In genomic region chr9:98263482-98264357, GRCh38 we compare ENCODE assay signal across 8 cellular contexts. TPM values are rescaled to one million over a fixed set of nuclear protein-coding genes. Genes with fewer than 3 reads are reported as not detected.
A peak's percentile ranks its signal among the peaks of the same experiment; 100 is the strongest.
DNase-seq lines count a peak whose midpoint lies in the region; ATAC-seq lines count a peak whose summit lies in the region.

No MANE protein-coding gene starts in this region.

- DNase-seq in SHP77 (lab: John Stamatoyannopoulos, UW) (peak; percentile 56 to 67), SHP77 treated with DMSO at 0.1 percent for 48 hours (lab: John Stamatoyannopoulos, UW) (no peak), NCI-H345 treated with DMSO at 0.1 percent for 48 hours (lab: John Stamatoyannopoulos, UW; ENCODE audit: unreplicated experiment) (peak; percentile 63), cerebellum (ENCODE audit: low spot score) (peak; percentile 79), left lobe of liver (ENCODE audit: low spot score) (peak; percentile 77)
- DNase-seq in activated CD4-positive, alpha-beta T cell treated with anti-CD3 and anti-CD28 coated beads for 1 hour: peak; percentile 75
- DNase-seq in stimulated activated CD4-positive, alpha-beta T cell treated with anti-CD3 and anti-CD28 coated beads, Interleukin-4, amount 100 ng/mL, for 24 hours: peak; percentile 86

- ATAC-seq in HG03175 (IDR thresholded peaks at IDR 0.05; ENCODE audit: unreplicated experiment) (peak; percentile 86), left lobe of liver (peak; percentile 99)

RNA-seq across cellular contexts. Expression of gene TBC1D2, which starts 8.3 kb away (rescaled TPM):
- total RNA-seq in cerebellum (3.7 TPM), left lobe of liver (17.4 TPM)
